In genomic region chr6:21278078-21278790, GRCh38 we compare ENCODE assay signal across 3 cellular contexts.
TF ChIP-seq lines count a peak whose summit lies in the region.

No MANE protein-coding gene starts in this region.

TF ChIP-seq in GM23338, 12 proteins besides CTCF, POLR2A, EP300 and RAD21 (continues in another document):
- no peak for TF ChIP-seq NANOG (IDR thresholded peaks at IDR 0.05; ENCODE audit: borderline replicate concordance)
- TF ChIP-seq JUNB (IDR thresholded peaks at IDR 0.05; ENCODE audit: unreplicated experiment): no peak
- TF ChIP-seq EZH2 (IDR thresholded peaks at IDR 0.05; ENCODE audit: low read depth, unreplicated experiment): no peak
- TF ChIP-seq CREB1 (CRISPR knock-in tag; IDR thresholded peaks at IDR 0.05; ENCODE audit: low read depth): no peak
- no peak for TF ChIP-seq STAT1 (IDR thresholded peaks at IDR 0.05; ENCODE audit: unreplicated experiment)
- no peak for TF ChIP-seq EZH2phosphoT487 (IDR thresholded peaks at IDR 0.05; ENCODE audit: unreplicated experiment)
- no peak for TF ChIP-seq REST (IDR thresholded peaks at IDR 0.05; ENCODE audit: unreplicated experiment)
- TF ChIP-seq ZNF114 (CRISPR knock-in tag; IDR thresholded peaks at IDR 0.05): no peak
- TF ChIP-seq ZNF331 (CRISPR knock-in tag; IDR thresholded peaks at IDR 0.05; ENCODE audit: low read depth): no peak

TF ChIP-seq in H1, 55 proteins besides CTCF, POLR2A, EP300 and RAD21:
- TF ChIP-seq POU5F1 (IDR thresholded peaks at IDR 0.05; ENCODE audit: low read depth, low read length) (no peak), JUN (IDR thresholded peaks at IDR 0.05; ENCODE audit: low read depth, low read length) (no peak)

TF ChIP-seq in SK-N-SH, 30 proteins besides CTCF, POLR2A, EP300 and RAD21:
- TF ChIP-seq YY1 (IDR thresholded peaks at IDR 0.05; ENCODE audit: low read depth) (no peak), SIN3A (IDR thresholded peaks at IDR 0.05; ENCODE audit: borderline replicate concordance, low read depth, low read length) (no peak), NRF1 (IDR thresholded peaks at IDR 0.05; ENCODE audit: low read depth, low read length) (no peak), IRF3 (IDR thresholded peaks at IDR 0.05; ENCODE audit: low read depth, low read length) (no peak), USF1 (IDR thresholded peaks at IDR 0.05; ENCODE audit: borderline replicate concordance, low read depth) (no peak), RFX5 (IDR thresholded peaks at IDR 0.05; ENCODE audit: low read length) (no peak), MAX (IDR thresholded peaks at IDR 0.05; ENCODE audit: low read depth) (no peak), SMC3 (IDR thresholded peaks at IDR 0.05; ENCODE audit: low read depth, low read length) (no peak), FOXM1 (IDR thresholded peaks at IDR 0.05; ENCODE audit: low read depth) (no peak), JUND (IDR thresholded peaks at IDR 0.05) (no peak), USF2 (IDR thresholded peaks at IDR 0.05; ENCODE audit: borderline replicate concordance, low read depth, low read length) (no peak), PBX3 (IDR thresholded peaks at IDR 0.05) (no peak), MXI1 (IDR thresholded peaks at IDR 0.05; ENCODE audit: low read depth, low read length) (no peak), POLR2AphosphoS5 (IDR thresholded peaks at IDR 0.05; ENCODE audit: low read depth, low read length) (no peak), ELF1 (IDR thresholded peaks at IDR 0.05) (no peak), RCOR1 (IDR thresholded peaks at IDR 0.05; ENCODE audit: low read length) (no peak)
